In genomic region chr7:108406474-108406873, GRCh38 we compare ENCODE assay signal across 20 cellular contexts. TPM values are rescaled to one million over a fixed set of nuclear protein-coding genes. Genes with fewer than 3 reads are reported as not detected.
A peak's percentile ranks its signal among the peaks of the same experiment; 100 is the strongest.
DNase-seq lines count a peak whose midpoint lies in the region; ATAC-seq and TF ChIP-seq lines count a peak whose summit lies in the region.
"Had no signal": no experiment of that assay in that cellular context is flagged by ENCODE, and none has a peak within 500 bp of the region (broad histone marks: within the 10 kb centered on the region; RNA-seq: fewer than 3 reads in every experiment).

No MANE protein-coding gene starts in this region.

- no peak overlapping the region for H3K4me3 ChIP-seq in fibroblast of the aortic adventitia (ENCODE audit: low read depth, low read length)
- H3K4me3 ChIP-seq: GM12878, transverse colon had no signal

- CTCF ChIA-PET in activated naive CD4-positive, alpha-beta T cell treated with anti-CD3 and anti-CD28 coated beads, Interleukin-2, amount 10 ng/mL, durations not matched to agents 7 days and 5 days (lab: Charles Lee), result interaction anchor here (0.6 kb wide), 1 partner anchor 47 kb away, joined by 3 read pairs; no protein-coding TSS in a partner anchor

- no peak overlapping the region for H3K27ac Mint-ChIP-seq in activated naive CD4-positive, alpha-beta T cell treated with anti-CD3 and anti-CD28 coated beads, Interleukin-2, amount 10 ng/mL, durations not matched to agents 7 days and 5 days
- H3K27ac Mint-ChIP-seq: mesothelial cell of epicardium; T-helper 1 cell treated with Interleukin-12 subunit alpha and Interleukin-12 subunit beta and Interleukin-4 antibody, amounts not matched to agents 30 μg/mL and 1 μg/mL, for 36 hours had no signal

- no peak overlapping the region for H3K4me3 Mint-ChIP-seq in activated naive CD4-positive, alpha-beta T cell treated with anti-CD3 and anti-CD28 coated beads, Interleukin-2, amount 10 ng/mL, durations not matched to agents 7 days and 5 days
- H3K4me3 Mint-ChIP-seq: activated T-cell treated with anti-CD3 and anti-CD28 coated beads, Interleukin-2, amount 50 U/mL, for 4 hours; IgD-negative memory B cell; mesothelial cell of epicardium; T-helper 1 cell treated with Interleukin-12 subunit alpha and Interleukin-12 subunit beta and Interleukin-4 antibody, amounts not matched to agents 30 μg/mL and 1 μg/mL, for 36 hours had no signal

- no peaks in the 10 kb centered on the region for H3K36me3 Mint-ChIP-seq in activated naive CD4-positive, alpha-beta T cell treated with anti-CD3 and anti-CD28 coated beads, Interleukin-2, amount 10 ng/mL, durations not matched to agents 7 days and 5 days
- H3K36me3 Mint-ChIP-seq: mesothelial cell of epicardium had no signal

- H3K9me3 Mint-ChIP-seq in activated naive CD4-positive, alpha-beta T cell treated with anti-CD3 and anti-CD28 coated beads, Interleukin-2, amount 10 ng/mL, durations not matched to agents 7 days and 5 days, result no peaks in the 10 kb centered on the region
- H3K9me3 Mint-ChIP-seq: activated T-cell treated with anti-CD3 and anti-CD28 coated beads, Interleukin-2, amount 50 U/mL, for 4 hours; IgD-negative memory B cell; mesothelial cell of epicardium; T-helper 1 cell treated with Interleukin-12 subunit alpha and Interleukin-12 subunit beta and Interleukin-4 antibody, amounts not matched to agents 30 μg/mL and 1 μg/mL, for 36 hours had no signal

- TF ChIP-seq CTCF in fibroblast of the aortic adventitia (IDR thresholded peaks at IDR 0.05; ENCODE audit: insufficient read depth, low read length), result no peak

- ATAC-seq in HG03469 (IDR thresholded peaks at IDR 0.05; ENCODE audit: unreplicated experiment) (no peak), GM18867 (IDR thresholded peaks at IDR 0.05; ENCODE audit: unreplicated experiment) (no peak)
- ATAC-seq: activated T-cell treated with anti-CD3 and anti-CD28 coated beads, Interleukin-2, amount 50 U/mL, for 4 hours; GM12878; Panc1 had no signal

- no peaks in the 10 kb centered on the region for H3K4me1 Mint-ChIP-seq in activated naive CD4-positive, alpha-beta T cell treated with anti-CD3 and anti-CD28 coated beads, Interleukin-2, amount 10 ng/mL, durations not matched to agents 7 days and 5 days

- DNase-seq in NCI-H748 (lab: John Stamatoyannopoulos, UW; ENCODE audit: unreplicated experiment), result peak; percentile 28
- no peak for DNase-seq in NCI-H748 treated with DMSO at 0.1 percent for 48 hours (lab: John Stamatoyannopoulos, UW)
- peak; percentile 81 for DNase-seq in fibroblast of the aortic adventitia (ENCODE audit: low read depth)
- no peak for DNase-seq in NCI-H2227 (lab: John Stamatoyannopoulos, UW; ENCODE audit: unreplicated experiment)
- no peak for DNase-seq in activated naive CD4-positive, alpha-beta T cell treated with anti-CD3 and anti-CD28 coated beads, Interleukin-2, amount 10 ng/mL, durations not matched to agents 7 days and 5 days
- DNase-seq: activated CD4-positive, alpha-beta T cell treated with anti-CD3 and anti-CD28 coated beads for 1 hour; activated T-cell treated with anti-CD3 and anti-CD28 coated beads, Interleukin-2, amount 50 U/mL, for 4 hours; amygdala; DND-41; NCI-H187; posterior cingulate gyrus; transverse colon had no signal

- peak overlapping the region; percentile 2 for H3K27ac ChIP-seq in angular gyrus (ENCODE audit: low read depth, low read length)
- H3K27ac ChIP-seq: transverse colon had no signal

- H3K27me3 Mint-ChIP-seq in activated naive CD4-positive, alpha-beta T cell treated with anti-CD3 and anti-CD28 coated beads, Interleukin-2, amount 10 ng/mL, durations not matched to agents 7 days and 5 days, result peaks cover 7% of the 10 kb centered on the region
- H3K27me3 Mint-ChIP-seq: IgD-negative memory B cell had no signal

RNA-seq across cellular contexts. Expression of gene NRCAM, which starts 49.8 kb away (rescaled TPM):
- total RNA-seq in fibroblast of the aortic adventitia (ENCODE audit: low replicate concordance), result 2.3 and 5.4 TPM in 2 replicates

Comparison
In these comparisons a context has a peak if more than half of its experiments do, and no peak if none do; other contexts are left out.
1. DNase-seq: peak in NCI-H748 (single experiment) and fibroblast of the aortic adventitia (single experiment); none in NCI-H748 treated with DMSO at 0.1 percent for 48 hours (single experiment), NCI-H2227 (single experiment) and activated naive CD4-positive, alpha-beta T cell treated with anti-CD3 and anti-CD28 coated beads, Interleukin-2, amount 10 ng/mL, durations not matched to agents 7 days and 5 days (single experiment).